In the genomic region with DNA sequence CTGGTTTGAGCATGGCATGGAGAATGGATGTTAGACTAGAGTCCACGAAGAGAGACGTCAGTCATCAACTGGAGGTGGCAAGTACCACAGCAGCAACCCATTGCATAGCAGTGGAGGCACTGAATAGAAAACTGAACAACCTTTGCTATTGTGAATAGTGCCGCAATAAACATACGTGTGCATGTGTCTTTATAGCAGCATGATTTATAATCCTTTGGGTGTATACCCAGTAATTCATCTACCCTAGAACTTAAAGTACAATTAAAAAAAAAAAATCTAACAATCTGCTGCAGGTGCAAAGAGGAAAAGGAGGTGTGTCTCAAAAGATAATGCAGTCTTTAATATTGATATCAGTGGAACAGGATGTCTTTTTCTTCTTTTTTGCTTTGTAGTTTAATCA, we compare ENCODE assay signal across 30 cellular contexts.
"Had no signal": no experiment of that assay in that cellular context is flagged by ENCODE, and none has a peak within 500 bp of the region (broad histone marks: within the 10 kb centered on the region; RNA-seq: fewer than 3 reads in every experiment).

No MANE protein-coding gene starts in this region.

- H3K27ac ChIP-seq: neural progenitor cell, ovary, parathyroid adenoma, psoas muscle, right lobe of liver, sigmoid colon, spleen, thoracic aorta, thyroid gland, tibial nerve, upper lobe of left lung, vagina had no signal

- H3K27me3 ChIP-seq: neural progenitor cell, ovary, right lobe of liver, sigmoid colon, spleen, thyroid gland, tibial nerve, upper lobe of left lung, vagina had no signal

- FAIRE-seq: urothelium cell line had no signal

- H3K4me1 ChIP-seq: parathyroid adenoma, psoas muscle, right lobe of liver, sigmoid colon, spleen, thyroid gland, tibial nerve, upper lobe of left lung, vagina had no signal

- H3K4me3 ChIP-seq: neural progenitor cell, ovary, psoas muscle, right lobe of liver, sigmoid colon, smooth muscle cell, spleen, thoracic aorta, thyroid gland, tibial nerve, upper lobe of left lung, vagina had no signal

- ATAC-seq: naive thymus-derived CD4-positive, alpha-beta T cell; natural killer cell; psoas muscle; right cardiac atrium; right lobe of liver; stimulated activated memory B cell treated with anti-CD40 and anti-IgM and Interleukin-4, amounts not matched to agents 10 μg/mL and 1 μg/mL and 100 μg/mL, for 72 hours; stimulated activated naive CD8-positive, alpha-beta T cell treated with anti-CD3 and anti-CD28 coated beads, Interleukin-15, amount 100 ng/mL, for 72 hours; stimulated activated naive CD8-positive, alpha-beta T cell treated with anti-CD3 and anti-CD28 coated beads, Interleukin-15, Interleukin-2, amounts not matched to agents 100 U/mL and 50 U/mL, for 24 hours had no signal

- DNase-seq: naive thymus-derived CD4-positive, alpha-beta T cell; natural killer cell; occipital lobe; ovary; posterior cingulate gyrus; psoas muscle; right cardiac atrium; right lobe of liver; sigmoid colon; spleen; stimulated activated CD4-positive, alpha-beta T cell treated with anti-CD3 and anti-CD28 coated beads, Interleukin-12 subunit alpha, Interleukin-12 subunit beta, amount 100 ng/mL, for 4 hours; stimulated activated CD4-positive, alpha-beta T cell treated with anti-CD3 and anti-CD28 coated beads, Interleukin-1b, Interleukin-23, amount 100 ng/mL, for 48 hours; stimulated activated CD4-positive, alpha-beta T cell treated with anti-CD3 and anti-CD28 coated beads, Interleukin-4, amount 100 ng/mL, for 1 hour; stimulated activated CD4-positive, alpha-beta T cell treated with anti-CD3 and anti-CD28 coated beads, Interleukin-4, amount 100 ng/mL, for 4 hours; stimulated activated CD8-positive, alpha-beta memory T cell treated with anti-CD3 and anti-CD28 coated beads, Interleukin-4, amount 100 ng/mL, for 48 hours; stimulated activated naive CD4-positive, alpha-beta T cell; stimulated activated naive CD8-positive, alpha-beta T cell treated with anti-CD3 and anti-CD28 coated beads, Interleukin-15, amount 100 ng/mL, for 72 hours; stimulated activated naive CD8-positive, alpha-beta T cell treated with anti-CD3 and anti-CD28 coated beads, Interleukin-15, Interleukin-2, amounts not matched to agents 100 U/mL and 50 U/mL, for 24 hours; substantia nigra; thyroid gland; trophoblast cell; upper lobe of left lung had no signal

- H3K36me3 ChIP-seq: neural progenitor cell, ovary, right lobe of liver, sigmoid colon, spleen, thoracic aorta, thyroid gland, tibial nerve, upper lobe of left lung, vagina had no signal

- H3K9me3 ChIP-seq: ovary, psoas muscle, right lobe of liver, sigmoid colon, thoracic aorta, thyroid gland, vagina had no signal
